ENCODE assay signal across 8 cellular contexts in genomic region chr1:173205146-173206051, GRCh38. TPM values are rescaled to one million over a fixed set of nuclear protein-coding genes. Genes with fewer than 3 reads are reported as not detected.
DNase-seq lines count a peak whose midpoint lies in the region; ATAC-seq, FAIRE-seq and TF ChIP-seq lines count a peak whose summit lies in the region.

No MANE protein-coding gene starts in this region.

- peak; percentile 45 for ATAC-seq in GM19463 (IDR thresholded peaks at IDR 0.05; ENCODE audit: unreplicated experiment)
- no peak for ATAC-seq in GM23338
- ATAC-seq in GM19351 (IDR thresholded peaks at IDR 0.05; ENCODE audit: unreplicated experiment), result no peak

- H3K9ac ChIP-seq in SK-N-SH (no peak overlapping the region), endothelial cell of umbilical vein (replicated peaks; ENCODE audit: extremely low read depth, insufficient read depth, low read length) (peak overlapping the region; percentile 96), smooth muscle cell (ENCODE audit: low read depth) (no peak overlapping the region)

- no peaks in the 10 kb centered on the region for H3K36me3 Mint-ChIP-seq in GM23338 (ENCODE audit: low read depth)

- peaks cover 12% of the 10 kb centered on the region for H3K27me3 Mint-ChIP-seq in GM23338 (ENCODE audit: insufficient read depth, low read depth, poor library complexity)

- no peaks in the 10 kb centered on the region for H3K9me1 ChIP-seq in endothelial cell of umbilical vein (replicated peaks; ENCODE audit: control insufficient read depth, extremely low read depth, insufficient read depth, low read length)

- peaks cover 5% of the 10 kb centered on the region for H3F3A ChIP-seq in SK-N-SH (replicated peaks; ENCODE audit: insufficient read depth)
- H3F3A ChIP-seq in smooth muscle cell (ENCODE audit: low read depth), result no peaks in the 10 kb centered on the region
- H3F3A ChIP-seq in GM23338 (replicated peaks; ENCODE audit: low read depth), result no peaks in the 10 kb centered on the region

- H3K36me3 ChIP-seq in SK-N-SH (replicated peaks in 1 of 2; ENCODE audit: control insufficient read depth in 1 of 2, insufficient read depth in 2 of 2, low read length in 1 of 2) (no peaks in the 10 kb centered on the region), endothelial cell of umbilical vein (ENCODE audit: control insufficient read depth in 2 of 2, extremely low read depth in 1 of 2, insufficient read depth in 2 of 2, low read length in 2 of 2) (no peaks in the 10 kb centered on the region), smooth muscle cell (ENCODE audit: low read depth) (no peaks in the 10 kb centered on the region), GM23338 (ENCODE audit: insufficient read depth) (no peaks in the 10 kb centered on the region)

- TF ChIP-seq EP300 in SK-N-SH (IDR thresholded peaks at IDR 0.05; ENCODE audit: borderline replicate concordance in 1 of 2, low read depth in 1 of 2, low read length in 1 of 2), result no peak

- TSS peak; percentile 21 for BruUV-seq in endothelial cell of umbilical vein (replicated peaks; lab: Mats Ljungman, UMichigan)

- POLR2A ChIA-PET in SK-N-SH (lab: Yijun Ruan, JAX), result no interaction called here
- POLR2A ChIA-PET in endothelial cell of umbilical vein (lab: Charles Lee), result interaction anchor here (0.7 to 1.3 kb wide), 2 partner anchors 250 to 256 kb away, joined by 3 read pairs; no protein-coding TSS in a partner anchor

- H3K9me3 Mint-ChIP-seq in GM23338, result no peaks in the 10 kb centered on the region

- H3K9me2 ChIP-seq in SK-N-SH (no peaks in the 10 kb centered on the region), GM23338 (ENCODE audit: insufficient read depth) (no peaks in the 10 kb centered on the region)

- no peak for FAIRE-seq in endothelial cell of umbilical vein (lab: Jason Lieb, UNC)

- no peak for TF ChIP-seq RAD21 in SK-N-SH (IDR thresholded peaks at IDR 0.05; ENCODE audit: low read length)

- peak overlapping the region; percentile 53; the same call in 1 of the 2 replicates for H3K4me2 ChIP-seq in SK-N-SH
- H3K4me2 ChIP-seq in endothelial cell of umbilical vein (ENCODE audit: insufficient read depth, low read length), result peak overlapping the region; percentile 85
- peak overlapping the region; percentile 21 for H3K4me2 ChIP-seq in smooth muscle cell
- H3K4me2 ChIP-seq in GM23338, result no peak overlapping the region

- H3K4me1 ChIP-seq in SK-N-SH (ENCODE audit: control insufficient read depth in 1 of 2, insufficient read depth in 2 of 2, low read depth in 1 of 2, low read length in 1 of 2), result peaks cover 0 to 6% of the 10 kb centered on the region in 2 experiments; a peak in 3 of 4 replicates
- peaks cover 42% of the 10 kb centered on the region for H3K4me1 ChIP-seq in endothelial cell of umbilical vein (ENCODE audit: control insufficient read depth, extremely low read depth, insufficient read depth, low read length)
- no peaks in the 10 kb centered on the region for H3K4me1 ChIP-seq in smooth muscle cell (ENCODE audit: low read depth)
- peaks cover 15% of the 10 kb centered on the region for H3K4me1 ChIP-seq in GM23338 (ENCODE audit: insufficient read depth)

- H3K79me2 ChIP-seq in SK-N-SH (ENCODE audit: insufficient read depth) (no peaks in the 10 kb centered on the region), endothelial cell of umbilical vein (ENCODE audit: control insufficient read depth, insufficient read depth, low read length) (peaks cover 73% of the 10 kb centered on the region), smooth muscle cell (ENCODE audit: low read depth) (no peaks in the 10 kb centered on the region), GM23338 (replicated peaks; ENCODE audit: insufficient read depth) (no peaks in the 10 kb centered on the region)

- no peak overlapping the region for H3K27ac Mint-ChIP-seq in GM23338

- 52% methylated on average over 7 of the region's 7 CpGs for WGBS in SK-N-SH (ENCODE audit: low lambda C conversion rate)
- 79% methylated on average over 7 of the region's 7 CpGs for WGBS in smooth muscle cell (ENCODE audit: low lambda C conversion rate)

- H3K27me3 ChIP-seq in SK-N-SH (ENCODE audit: insufficient read depth) (no peaks in the 10 kb centered on the region), endothelial cell of umbilical vein (ENCODE audit: control insufficient read depth in 2 of 2, insufficient read depth in 2 of 2, low read length in 2 of 2) (no peaks in the 10 kb centered on the region), smooth muscle cell (ENCODE audit: low read depth) (no peaks in the 10 kb centered on the region), GM23338 (ENCODE audit: insufficient read depth) (peaks cover 26% of the 10 kb centered on the region)

- DNase-seq in SK-N-SH (no peak), endothelial cell of umbilical vein (ENCODE audit: low read depth, low spot score) (peak; percentile 47), smooth muscle cell (lab: John Stamatoyannopoulos, UW; ENCODE audit: unreplicated experiment) (no peak), SW 1271 (lab: John Stamatoyannopoulos, UW) (no peak), GM23338 (ENCODE audit: low spot score) (no peak), NCI-H510A (lab: John Stamatoyannopoulos, UW) (no peak)

- dilution Hi-C loops in endothelial cell of umbilical vein (cut with MboI; ENCODE audit: extremely low pct_ligation_motif_present, low sequenced_read_pairs), result no loop called here

- no peaks in the 10 kb centered on the region for H4K20me1 ChIP-seq in SK-N-SH (ENCODE audit: insufficient read depth)
- H4K20me1 ChIP-seq in endothelial cell of umbilical vein (replicated peaks; ENCODE audit: control insufficient read depth, extremely low read depth, insufficient read depth, low read length), result no peaks in the 10 kb centered on the region
- H4K20me1 ChIP-seq in smooth muscle cell (ENCODE audit: low read depth), result no peaks in the 10 kb centered on the region
- H4K20me1 ChIP-seq in GM23338 (replicated peaks; ENCODE audit: insufficient read depth), result no peaks in the 10 kb centered on the region

- no peak overlapping the region for H3K4me3 Mint-ChIP-seq in GM23338

- H3K4me3 ChIP-seq in SK-N-SH (ENCODE audit: low read depth in 2 of 2, low read length in 1 of 2) (peak overlapping the region in 1 of 2 experiments; percentile 39; a peak in 1 of 4 replicates), endothelial cell of umbilical vein (replicated peaks in 1 of 3; ENCODE audit: insufficient read depth in 1 of 3, low read depth in 1 of 3, low read length in 3 of 3) (peak overlapping the region; percentile 30 to 98 (median 91)), smooth muscle cell (no peak overlapping the region), GM23338 (no peak overlapping the region)

- CTCF ChIA-PET in SK-N-SH (lab: Yijun Ruan, JAX) (interaction anchor here (4.8 to 5.4 kb wide), 2 partner anchors 379 to 461 kb away, joined by 44 to 72 read pairs; no protein-coding TSS in a partner anchor), endothelial cell of umbilical vein (lab: Charles Lee) (interaction anchor here (0.8 to 9.3 kb wide), 4 partner anchors 11 to 462 kb away, joined by 3 to 219 read pairs (median 84); no protein-coding TSS in a partner anchor)

- TF ChIP-seq POLR2A in endothelial cell of umbilical vein (IDR thresholded peaks at IDR 0.05; ENCODE audit: low read depth, low read length), result no peak

- H3K9me3 ChIP-seq in SK-N-SH, result no peaks in the 10 kb centered on the region
- no peaks in the 10 kb centered on the region for H3K9me3 ChIP-seq in endothelial cell of umbilical vein (replicated peaks; ENCODE audit: control insufficient read depth, insufficient read depth, low read length)
- H3K9me3 ChIP-seq in smooth muscle cell (replicated peaks; ENCODE audit: low read depth), result no peaks in the 10 kb centered on the region

- H2AFZ ChIP-seq in SK-N-SH (ENCODE audit: low read depth) (no peak overlapping the region), endothelial cell of umbilical vein (ENCODE audit: low read depth, low read length) (peak overlapping the region; percentile 5), smooth muscle cell (ENCODE audit: low read depth) (peak overlapping the region; percentile 5), GM23338 (no peak overlapping the region)

- H3K4me1 Mint-ChIP-seq in GM23338, result peaks cover 14% of the 10 kb centered on the region

- intact Hi-C loops in endothelial cell of umbilical vein (cut with micrococcal nuclease), result loop anchor here (5.0 kb wide), 1 partner anchor 202 kb away; no protein-coding TSS in a partner anchor

- no peak for TF ChIP-seq CTCF in SK-N-SH (IDR thresholded peaks at IDR 0.05)
- TF ChIP-seq CTCF in endothelial cell of umbilical vein (IDR thresholded peaks at IDR 0.05; ENCODE audit: extremely low read depth in 1 of 2, insufficient read depth in 1 of 2, low read depth in 1 of 2, low read length in 2 of 2), result no peak
- no peak for TF ChIP-seq CTCF in smooth muscle cell (IDR thresholded peaks at IDR 0.05; ENCODE audit: borderline replicate concordance, insufficient read depth, poor library complexity, severe bottlenecking)
- no peak for TF ChIP-seq CTCF in GM23338 (conservative IDR thresholded peaks at IDR 0.05; ENCODE audit: low read depth in 2 of 2)

- H3K27ac ChIP-seq in SK-N-SH (ENCODE audit: low read depth in 2 of 2, low read length in 1 of 2) (peak overlapping the region; percentile 8 to 82), endothelial cell of umbilical vein (ENCODE audit: insufficient read depth, low read depth, low read length) (peak overlapping the region; percentile 87), smooth muscle cell (ENCODE audit: low read depth) (no peak overlapping the region), GM23338 (ENCODE audit: low read depth) (no peak overlapping the region)

TF ChIP-seq in SK-N-SH, 30 proteins besides CTCF, POLR2A, EP300 and RAD21 (continues in another document):
- no peak for TF ChIP-seq GATA2 (CRISPR knock-in tag; IDR thresholded peaks at IDR 0.05)

TF ChIP-seq in GM23338, 12 proteins besides CTCF, POLR2A, EP300 and RAD21 (continues in another document):
- no peak for TF ChIP-seq POLR2AphosphoS5 (IDR thresholded peaks at IDR 0.05; ENCODE audit: low read depth)

RNA-seq across cellular contexts. Expression of gene TNFSF4, which starts 1.7 kb away (rescaled TPM):
- polyA plus RNA-seq in SK-N-SH (2012; rRNA removed) (25.9 and 44.6 TPM in 2 replicates), endothelial cell of umbilical vein (38.6 and 44.9 TPM in 2 replicates), smooth muscle cell (1.0 and 2.1 TPM in 2 replicates), GM23338 (2016; fragmentation: Nextera tagmentation; extraction: Ambion mirVana) (0.52 and 0.55 TPM in 2 replicates)
- 45.1 and 46.3 TPM in 2 replicates for polyA plus RNA-seq in SK-N-SH (2012; cell fraction: cytosol; rRNA removed)
- polyA plus RNA-seq in SK-N-SH (2012; cell fraction: nucleus; rRNA removed), result 6.9 and 21.7 TPM in 2 replicates
- total RNA-seq in endothelial cell of umbilical vein (59.6 and 88.1 TPM in 2 replicates), smooth muscle cell (4.5 and 5.6 TPM in 2 replicates)
- 53.6 and 58.7 TPM in 2 replicates for polyA plus RNA-seq in endothelial cell of umbilical vein (2011; cell fraction: cytosol; rRNA removed)
- 36.9 and 47.0 TPM in 2 replicates for polyA plus RNA-seq in endothelial cell of umbilical vein (2011; cell fraction: nucleus; rRNA removed)
- polyA plus RNA-seq in endothelial cell of umbilical vein (2012), result 91.8 and 114 TPM in 2 replicates
- 75.0 and 77.9 TPM in 2 replicates for polyA minus RNA-seq in endothelial cell of umbilical vein
- polyA minus RNA-seq in endothelial cell of umbilical vein (2011; cell fraction: cytosol; rRNA and poly(A)+ RNA removed), result 0.31 TPM
- polyA minus RNA-seq in endothelial cell of umbilical vein (2011; cell fraction: nucleus; rRNA and poly(A)+ RNA removed), result 103 and 141 TPM in 2 replicates
- 1.2 and 1.5 TPM in 2 replicates for total RNA-seq in GM23338 (2014; rRNA removed; shearing (Covaris generic))

Comparison
In these comparisons a context has a peak if more than half of its experiments do, and no peak if none do; other contexts are left out.
1. H2AFZ ChIP-seq: peak in endothelial cell of umbilical vein (single experiment) and smooth muscle cell (single experiment); none in SK-N-SH (single experiment) and GM23338 (single experiment).
2. H3K27ac ChIP-seq: peak in SK-N-SH (2 of 2) and endothelial cell of umbilical vein (single experiment); none in smooth muscle cell (single experiment) and GM23338 (single experiment).
3. H3K4me3 ChIP-seq: peak in endothelial cell of umbilical vein (3 of 3); none in smooth muscle cell (single experiment) and GM23338 (single experiment).